In genomic region chrX:65644621-65645287, GRCh38 we compare ENCODE assay signal across 8 cellular contexts. TPM values are rescaled to one million over a fixed set of nuclear protein-coding genes. Genes with fewer than 3 reads are reported as not detected.
A peak's percentile ranks its signal among the peaks of the same experiment; 100 is the strongest.
DNase-seq lines count a peak whose midpoint lies in the region; ATAC-seq and TF ChIP-seq lines count a peak whose summit lies in the region.

No MANE protein-coding gene starts in this region.

- no peak for TF ChIP-seq POLR2A in right lobe of liver (IDR thresholded peaks at IDR 0.05)

- WGBS in mammary epithelial cell (ENCODE audit: low coverage, missing lambda C conversion rate): no CpG with 5 or more reads among the region's 1 CpG
- WGBS in right lobe of liver (ENCODE audit: insufficient coverage, low coverage, low lambda C conversion rate, missing lambda C conversion rate): 60% methylated on average over 1 of the region's 1 CpG

- no TSS peak for BruUV-seq in mammary epithelial cell (replicated peaks; lab: Mats Ljungman, UMichigan)

- H3K27ac ChIP-seq in ACC112 (ENCODE audit: low read depth, low read length) (peak overlapping the region; percentile 67), mammary epithelial cell (ENCODE audit: insufficient read depth, low read depth, low read length) (peak overlapping the region; percentile 15), right lobe of liver (peak overlapping the region; percentile 53 to 71 (median 60)), tibial artery (peak overlapping the region; percentile 72 to 80), WERI-Rb-1 (no peak overlapping the region)

- TF ChIP-seq CTCF in mammary epithelial cell (conservative IDR thresholded peaks at IDR 0.05 in 1 of 2, IDR thresholded peaks at IDR 0.05 in 1 of 2; ENCODE audit: extremely low read depth in 1 of 2, insufficient read depth in 1 of 2, low read depth in 1 of 2, low read length in 2 of 2) (no peak), right lobe of liver (IDR thresholded peaks at IDR 0.05) (no peak), tibial artery (IDR thresholded peaks at IDR 0.05) (no peak), WERI-Rb-1 (IDR thresholded peaks at IDR 0.05; ENCODE audit: low read depth, low read length) (no peak)

- ATAC-seq in right lobe of liver (peak; percentile 88 to 96 (median 94)), GM19351 (IDR thresholded peaks at IDR 0.05; ENCODE audit: unreplicated experiment) (no peak), GM18502 (IDR thresholded peaks at IDR 0.05; ENCODE audit: poor library complexity, unreplicated experiment) (no peak)

- no peaks in the 10 kb centered on the region for H3K36me3 ChIP-seq in ACC112 (ENCODE audit: insufficient read depth, low read length)
- H3K36me3 ChIP-seq in mammary epithelial cell (ENCODE audit: insufficient read depth, low read length): no peaks in the 10 kb centered on the region
- H3K36me3 ChIP-seq in right lobe of liver: no peaks in the 10 kb centered on the region
- H3K36me3 ChIP-seq in tibial artery: no peaks in the 10 kb centered on the region
- H3K36me3 ChIP-seq in WERI-Rb-1: no peaks in the 10 kb centered on the region

- CTCF ChIA-PET in mammary epithelial cell (lab: Charles Lee; ENCODE audit: low non-redundant PET): interaction anchor here (0.6 kb wide), 1 partner anchor 101 kb away, joined by 4 read pairs; no protein-coding TSS in a partner anchor

- dilution Hi-C loops in mammary epithelial cell (cut with HindIII; ENCODE audit: low sequenced_read_pairs): no loop called here

- peaks cover 25% of the 10 kb centered on the region for H3K4me1 ChIP-seq in ACC112 (ENCODE audit: control insufficient read depth, insufficient read depth, low read length, unreplicated experiment)
- peaks cover 29% of the 10 kb centered on the region for H3K4me1 ChIP-seq in mammary epithelial cell (ENCODE audit: insufficient read depth, low read length)
- H3K4me1 ChIP-seq in right lobe of liver: peaks cover 0 to 22% (median 10%) of the 10 kb centered on the region in 4 donors
- peaks cover 0 to 42% (median 25%) of the 10 kb centered on the region in 4 donors for H3K4me1 ChIP-seq in tibial artery

- H3K9ac ChIP-seq in mammary epithelial cell (ENCODE audit: insufficient read depth, low read length): no peak overlapping the region

- no peaks in the 10 kb centered on the region for H3K79me2 ChIP-seq in ACC112 (ENCODE audit: control insufficient read depth, insufficient read depth, low read length, unreplicated experiment)
- H3K79me2 ChIP-seq in mammary epithelial cell (ENCODE audit: insufficient read depth, low read length): no peaks in the 10 kb centered on the region

- intact Hi-C loops in mammary epithelial cell (cut with micrococcal nuclease) (loop anchor here (5.0 kb wide), 1 partner anchor 37 kb away; no protein-coding TSS in a partner anchor), right lobe of liver (cut with DNase I) (no loop called here), tibial artery (cut with DNase I; ENCODE audit: low total_unique reads) (loop anchor here (10.0 kb wide), 1 partner anchor 60 kb away; no protein-coding TSS in a partner anchor)

- H3K27me3 ChIP-seq in ACC112 (ENCODE audit: insufficient read depth, low read length) (no peaks in the 10 kb centered on the region), mammary epithelial cell (ENCODE audit: insufficient read depth, low read length) (no peaks in the 10 kb centered on the region), right lobe of liver (no peaks in the 10 kb centered on the region), tibial artery (no peaks in the 10 kb centered on the region), WERI-Rb-1 (ENCODE audit: insufficient read depth, low read depth, severe bottlenecking) (peaks cover 14% of the 10 kb centered on the region)

- in situ Hi-C loops in KBM-7 (cut with MboI; ENCODE audit: low pct_unique_long_range_greater_than_20kb, low sequenced_read_pairs) (no loop called here), mammary epithelial cell (cut with MboI; ENCODE audit: low sequenced_read_pairs in 2 of 2) (no loop called here)

- H3K4me3 ChIP-seq in ACC112 (ENCODE audit: low read depth, low read length) (no peak overlapping the region), mammary epithelial cell (replicated peaks in 1 of 3; ENCODE audit: insufficient read depth in 1 of 3, low read depth in 2 of 3, low read length in 3 of 3) (no peak overlapping the region), right lobe of liver (no peak overlapping the region), tibial artery (no peak overlapping the region), WERI-Rb-1 (ENCODE audit: low read depth, low read length) (no peak overlapping the region)

- DNase-seq in KBM-7: peak; percentile 33
- DNase-seq in mammary epithelial cell: peak; percentile 81
- DNase-seq in right lobe of liver: peak; percentile 86 to 89 (median 86)
- peak; percentile 92 to 95 for DNase-seq in tibial artery
- DNase-seq in WERI-Rb-1: no peak

- H2AFZ ChIP-seq in ACC112 (ENCODE audit: low read length, unreplicated experiment) (peak overlapping the region; percentile 75), mammary epithelial cell (ENCODE audit: low read depth, low read length) (peak overlapping the region; percentile 73)

- H3K4me2 ChIP-seq in mammary epithelial cell (ENCODE audit: insufficient read depth, low read depth, low read length): peak overlapping the region; percentile 24

- no peaks in the 10 kb centered on the region for H4K20me1 ChIP-seq in mammary epithelial cell (ENCODE audit: insufficient read depth, low read length)

- H3K9me3 ChIP-seq in mammary epithelial cell (replicated peaks; ENCODE audit: insufficient read depth, low read length) (no peaks in the 10 kb centered on the region), right lobe of liver (no peaks in the 10 kb centered on the region), tibial artery (no peaks in the 10 kb centered on the region), WERI-Rb-1 (ENCODE audit: severe bottlenecking) (no peaks in the 10 kb centered on the region)

RNA-seq across cellular contexts. Expression of gene MSN, which starts 22.7 kb away (rescaled TPM):
- total RNA-seq in mammary epithelial cell (100 to 1,000 TPM; 261 to 317 TPM), right lobe of liver (100 to 1,000 TPM in 3 of 6 experiments, 10 to 100 TPM in 3; 63.6 to 150 (median 104) TPM)
- 374 TPM for polyA plus RNA-seq in mammary epithelial cell
- 640 TPM for polyA minus RNA-seq in mammary epithelial cell

Comparison
In these comparisons a context has a peak if more than half of its experiments do, and no peak if none do; other contexts are left out.
1. ATAC-seq: peak in right lobe of liver (4 of 4); none in GM19351 (single experiment) and GM18502 (single experiment).
2. intact Hi-C loops: an anchor here in mammary epithelial cell (5.0 kb wide) and tibial artery (10.0 kb wide); none called in right lobe of liver.